ENCODE assay signal across 16 cellular contexts in genomic region chr12:29082522-29082921, GRCh38.
DNase-seq lines count a peak whose midpoint lies in the region; ATAC-seq and TF ChIP-seq lines count a peak whose summit lies in the region.
"Had no signal": no experiment of that assay in that cellular context is flagged by ENCODE, and none has a peak within 500 bp of the region (broad histone marks: within the 10 kb centered on the region; RNA-seq: fewer than 3 reads in every experiment).

No MANE protein-coding gene starts in this region.

- H3K4me3 ChIP-seq in AG10803 (ENCODE audit: low read length) = no peak overlapping the region

- peak; percentile 61 for ATAC-seq in GM18870 (IDR thresholded peaks at IDR 0.05; ENCODE audit: unreplicated experiment)
- ATAC-seq in HG03520 (IDR thresholded peaks at IDR 0.05; ENCODE audit: unreplicated experiment) = peak; percentile 73
- ATAC-seq in esophagus mucosa = no peak
- ATAC-seq: WTC11 had no signal

- peak; percentile 22 for DNase-seq in AG10803 (ENCODE audit: low read depth)
- peak; percentile 62 for DNase-seq in fibroblast of gingiva (ENCODE audit: low read depth)
- DNase-seq in NOMO-1 (lab: John Stamatoyannopoulos, UW; ENCODE audit: unreplicated experiment in 2 of 2) = no peak
- DNase-seq in GM10266 (ENCODE audit: extremely low spot score) = no peak
- no peak for DNase-seq in cerebellum (ENCODE audit: low spot score)
- DNase-seq: amygdala; glutamatergic neuron; immature natural killer cell; KG1; NCI-H1105; NCI-H82; stimulated activated CD4-positive, alpha-beta T cell treated with anti-CD3 and anti-CD28 coated beads, Interleukin-15, amount 100 ng/mL, for 24 hours had no signal

- no peak for TF ChIP-seq CTCF in AG10803 (conservative IDR thresholded peaks at IDR 0.05; ENCODE audit: low read length)
- no peak for TF ChIP-seq CTCF in GM10266 (IDR thresholded peaks at IDR 0.05; ENCODE audit: control insufficient read depth, insufficient read depth, low read depth, missing control alignments)

Comparison
In these comparisons a context has a peak if more than half of its experiments do, and no peak if none do; other contexts are left out.
1. DNase-seq: peak in AG10803 (single experiment) and fibroblast of gingiva (single experiment); none in NOMO-1 (0 of 2), GM10266 (single experiment) and cerebellum (single experiment).